Comparison of ENCODE assay signal across 11 cellular contexts in the genomic region with DNA sequence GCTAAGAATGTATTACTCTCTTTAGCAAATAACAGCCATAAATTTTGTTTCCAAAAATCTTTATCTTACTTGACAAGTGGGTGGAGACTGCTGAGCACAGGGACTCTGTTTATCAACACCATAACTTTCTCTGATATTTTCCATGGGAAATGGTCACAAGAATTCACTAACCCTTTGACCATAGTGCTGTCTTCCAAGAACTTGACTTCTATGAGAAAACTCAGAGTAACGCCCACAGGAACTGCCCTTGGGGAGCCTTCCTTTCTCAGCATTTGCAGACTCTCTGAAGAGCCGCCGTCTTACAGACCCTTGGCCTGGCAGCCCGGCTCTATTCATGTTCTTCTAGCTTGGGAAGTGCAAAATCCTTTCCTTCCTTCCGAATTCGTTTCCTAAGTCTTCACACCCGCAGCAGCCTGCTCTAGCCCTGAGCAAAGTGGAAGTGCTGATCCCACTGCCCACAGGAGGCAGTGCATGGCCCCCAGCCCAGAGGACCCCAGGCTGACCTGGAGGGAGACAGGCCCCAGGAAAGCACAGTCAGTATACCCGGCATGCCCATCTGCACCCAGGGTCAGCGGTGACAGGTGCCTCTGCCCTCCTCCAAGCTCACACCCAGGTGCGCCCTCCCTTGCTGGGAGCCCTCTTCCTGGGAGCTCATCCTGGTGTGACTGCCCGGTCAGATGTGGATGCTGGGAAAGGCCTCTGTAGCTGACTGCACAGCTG. TPM values are rescaled to one million over a fixed set of nuclear protein-coding genes. Genes with fewer than 3 reads are reported as not detected.
DNase-seq lines count a peak whose midpoint lies in the region; ATAC-seq, FAIRE-seq and TF ChIP-seq lines count a peak whose summit lies in the region.
"Had no signal": no experiment of that assay in that cellular context is flagged by ENCODE, and none has a peak within 500 bp of the region (broad histone marks: within the 10 kb centered on the region; RNA-seq: fewer than 3 reads in every experiment).

No MANE protein-coding gene starts in this region.

- H3K27ac ChIP-seq in IMR-90 (ENCODE audit: insufficient read depth, low read length), result peak overlapping the region; percentile 22
- peak overlapping the region; percentile 40 to 76 for H3K27ac ChIP-seq in kidney (ENCODE audit: low read depth in 2 of 2, low read length in 2 of 2)
- H3K27ac ChIP-seq in stomach, result peak overlapping the region in 3 of 5 donors; percentile 22 to 46 (median 22)
- H3K27ac ChIP-seq: SK-N-MC had no signal

- H3K9ac ChIP-seq in IMR-90 (ENCODE audit: low read depth, low read length), result peak overlapping the region; percentile 4; the same call in 1 of the 2 replicates
- H3K9ac ChIP-seq in kidney (ENCODE audit: low read length in 2 of 2), result no peak overlapping the region

- in situ Hi-C loops in IMR-90 (cut with MboI; ENCODE audit: low sequenced_read_pairs), result no loop called here
- in situ Hi-C loops in astrocyte of the spinal cord (cut with HindIII; ENCODE audit: low sequenced_read_pairs), result no loop called here

- H3K18ac ChIP-seq in IMR-90 (ENCODE audit: low read depth, low read length), result peak overlapping the region; percentile 13; the same call in 1 of the 2 replicates

- no peak overlapping the region for H4K91ac ChIP-seq in IMR-90 (ENCODE audit: insufficient read depth, low read depth, low read length)

- POLR2A ChIA-PET in IMR-90 (lab: Charles Lee; ENCODE audit: unreplicated experiment), result no interaction called here

- 63% methylated on average over 8 of the region's 11 CpGs; no CpG with 5 or more reads in 1 of the 2 experiments for WGBS in IMR-90 (ENCODE audit: extremely low coverage in 2 of 2, insufficient read length in 1 of 2), 2 experiments
- WGBS in stomach, 5 donors, result 39 to 49% (median 45%) methylated on average over 8 to 11 of the region's 11 CpGs

- peak overlapping the region; percentile 37 for H2AFZ ChIP-seq in IMR-90 (replicated peaks; ENCODE audit: low read length, poor library complexity)

- H4K5ac ChIP-seq in IMR-90 (ENCODE audit: low read depth, low read length), result no peak overlapping the region

- peaks cover 100% of the 10 kb centered on the region for H4K20me1 ChIP-seq in IMR-90 (ENCODE audit: insufficient read depth, low read length)

- no peak; the same call in 1 of the 2 replicates for TF ChIP-seq POLR2A in IMR-90 (IDR thresholded peaks at IDR 0.05; ENCODE audit: low read depth, low read length)
- TF ChIP-seq POLR2A in stomach (IDR thresholded peaks at IDR 0.05), result no peak

- H3K4ac ChIP-seq in IMR-90 (ENCODE audit: low read depth, low read length), result peak overlapping the region; percentile 49; the same call in 1 of the 2 replicates

- FAIRE-seq in kidney (lab: Jason Lieb, UNC), result no peak

- H3K4me3 ChIP-seq in IMR-90 (ENCODE audit: insufficient read depth, low read depth, low read length), result no peak overlapping the region
- H3K4me3 ChIP-seq in astrocyte of the spinal cord (ENCODE audit: low read depth, low read length), result no peak overlapping the region
- no peak overlapping the region for H3K4me3 ChIP-seq in kidney (ENCODE audit: low read length in 2 of 2)
- H3K4me3 ChIP-seq in stomach, result no peak overlapping the region
- H3K4me3 ChIP-seq: SK-N-MC had no signal

- H3K79me1 ChIP-seq in IMR-90 (ENCODE audit: low read depth in 1 of 2, low read length in 2 of 2), result peaks cover 14 to 95% of the 10 kb centered on the region in 2 experiments

- no peaks in the 10 kb centered on the region for H3K27me3 ChIP-seq in IMR-90 (ENCODE audit: control insufficient read depth, insufficient read depth, low read length)
- no peaks in the 10 kb centered on the region for H3K27me3 ChIP-seq in stomach

- H3K36me3 ChIP-seq in IMR-90 (ENCODE audit: control insufficient read depth, insufficient read depth, low read length) (peaks cover 23% of the 10 kb centered on the region), kidney (ENCODE audit: control insufficient read depth in 1 of 2, insufficient read depth in 2 of 2, low read length in 2 of 2) (peaks cover 0 to 5% of the 10 kb centered on the region in 2 donors), stomach (no peaks in the 10 kb centered on the region)

- CTCF ChIA-PET in IMR-90 (lab: Yijun Ruan, JAX), result interaction anchor here (0.6 kb wide), 1 partner anchor 76 kb away, joined by 4 read pairs; no protein-coding TSS in a partner anchor

- H3K23ac ChIP-seq in IMR-90 (ENCODE audit: low read depth, low read length), result peak overlapping the region; percentile 54

- H3K9me3 ChIP-seq in IMR-90 (ENCODE audit: control insufficient read depth, insufficient read depth, low read length) (no peaks in the 10 kb centered on the region), kidney (ENCODE audit: control insufficient read depth in 1 of 2, low read length in 2 of 2) (no peaks in the 10 kb centered on the region), stomach (no peaks in the 10 kb centered on the region)

- H2AK5ac ChIP-seq in IMR-90 (ENCODE audit: low read depth, low read length), result peak overlapping the region; percentile 77; the same call in 1 of the 2 replicates

- H2BK20ac ChIP-seq in IMR-90 (ENCODE audit: low read depth, low read length), result no peak overlapping the region

- TF ChIP-seq CTCF in IMR-90 (conservative IDR thresholded peaks at IDR 0.05; ENCODE audit: low read depth, low read length), result no peak
- no peak for TF ChIP-seq CTCF in astrocyte of the spinal cord (IDR thresholded peaks at IDR 0.05; ENCODE audit: low read depth, low read length)
- TF ChIP-seq CTCF in kidney (IDR thresholded peaks at IDR 0.05; ENCODE audit: borderline replicate concordance, extremely low read depth, insufficient read depth), result no peak
- TF ChIP-seq CTCF in stomach (IDR thresholded peaks at IDR 0.05), result no peak

- intact Hi-C loops in IMR-90 (cut with micrococcal nuclease), result no loop called here
- intact Hi-C loops in kidney (cut with DNase I), result no loop called here
- intact Hi-C loops in stomach (cut with DNase I; ENCODE audit: low total_unique reads), result no loop called here

- peaks cover 56% of the 10 kb centered on the region for H3K4me1 ChIP-seq in IMR-90 (ENCODE audit: control insufficient read depth, insufficient read depth, low read length)
- H3K4me1 ChIP-seq in kidney (ENCODE audit: control insufficient read depth in 1 of 2, insufficient read depth in 1 of 2, low read depth in 1 of 2, low read length in 2 of 2), result peaks cover 39 to 54% of the 10 kb centered on the region in 2 donors
- peaks cover 53 to 79% (median 61%) of the 10 kb centered on the region in 4 donors for H3K4me1 ChIP-seq in stomach

- dilution Hi-C loops in IMR-90 (cut with HindIII; ENCODE audit: low sequenced_read_pairs, unreplicated experiment), result no loop called here

- peaks cover 55% of the 10 kb centered on the region for H3K9me1 ChIP-seq in IMR-90 (ENCODE audit: insufficient read depth, low read length)

- H2AK9ac ChIP-seq in IMR-90 (replicated peaks; ENCODE audit: low read depth, low read length, poor library complexity), result no peak overlapping the region

- ATAC-seq in IMR-90 (ENCODE audit: low read depth), result no peak; the same call in 1 of the 2 replicates
- no peak for ATAC-seq in GM21381 (IDR thresholded peaks at IDR 0.05; ENCODE audit: unreplicated experiment)
- ATAC-seq in HG03378 (IDR thresholded peaks at IDR 0.05; ENCODE audit: unreplicated experiment), result no peak
- ATAC-seq in HG02588 (IDR thresholded peaks at IDR 0.05; ENCODE audit: unreplicated experiment), result no peak

- BruUV-seq in IMR-90 (replicated peaks; lab: Mats Ljungman, UMichigan), result no TSS peak

- H3K56ac ChIP-seq in IMR-90 (ENCODE audit: extremely low read depth, insufficient read depth, low read length), result no peak overlapping the region

- DNase-seq in IMR-90 (peak; percentile 44), astrocyte of the spinal cord (ENCODE audit: low read depth, low spot score) (peak; percentile 52), kidney (peak; percentile 75), stomach (no peak), DMS153 treated with DMSO at 0.1 percent for 48 hours (lab: John Stamatoyannopoulos, UW; ENCODE audit: unreplicated experiment) (no peak)
- DNase-seq: activated CD4-positive, alpha-beta T cell treated with anti-CD3 and anti-CD28 coated beads, Interleukin-2, amount 50 U/mL, for 48 hours; NCI-H524 had no signal

- no peak overlapping the region for H2BK15ac ChIP-seq in IMR-90 (ENCODE audit: low read depth, low read length)

- TF ChIP-seq EP300 in stomach (IDR thresholded peaks at IDR 0.05), result no peak

- TF ChIP-seq RAD21 in IMR-90 (IDR thresholded peaks at IDR 0.05; ENCODE audit: low read length), result no peak

- H2BK120ac ChIP-seq in IMR-90 (ENCODE audit: low read depth, low read length), result 0 out of 2 replicates have a peak overlapping the region, but pooled peaks have one; percentile 44

- H2BK5ac ChIP-seq in IMR-90 (ENCODE audit: low read depth, low read length, poor library complexity, severe bottlenecking), result peak overlapping the region; percentile 50

- peak overlapping the region; percentile 22; the same call in 1 of the 2 replicates for H3K14ac ChIP-seq in IMR-90 (replicated peaks; ENCODE audit: low read depth, low read length)

- H3K4me2 ChIP-seq in IMR-90 (ENCODE audit: low read depth, low read length), result peak overlapping the region; percentile 23

- peak overlapping the region in 1 of 2 experiments; percentile 20; a peak in 2 of 4 replicates for H4K8ac ChIP-seq in IMR-90 (ENCODE audit: low read depth in 2 of 2, low read length in 2 of 2)

TF ChIP-seq in IMR-90, 13 proteins besides CTCF, POLR2A, EP300 and RAD21 (continues in another document):
- TF ChIP-seq, protein P1, sequence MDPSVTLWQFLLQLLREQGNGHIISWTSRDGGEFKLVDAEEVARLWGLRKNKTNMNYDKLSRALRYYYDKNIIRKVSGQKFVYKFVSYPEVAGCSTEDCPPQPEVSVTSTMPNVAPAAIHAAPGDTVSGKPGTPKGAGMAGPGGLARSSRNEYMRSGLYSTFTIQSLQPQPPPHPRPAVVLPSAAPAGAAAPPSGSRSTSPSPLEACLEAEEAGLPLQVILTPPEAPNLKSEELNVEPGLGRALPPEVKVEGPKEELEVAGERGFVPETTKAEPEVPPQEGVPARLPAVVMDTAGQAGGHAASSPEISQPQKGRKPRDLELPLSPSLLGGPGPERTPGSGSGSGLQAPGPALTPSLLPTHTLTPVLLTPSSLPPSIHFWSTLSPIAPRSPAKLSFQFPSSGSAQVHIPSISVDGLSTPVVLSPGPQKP (IDR thresholded peaks at IDR 0.05; ENCODE audit: borderline replicate concordance, low read depth, low read length), result no peak
- TF ChIP-seq RCOR1 (IDR thresholded peaks at IDR 0.05; ENCODE audit: insufficient replicate concordance, low read length) (no peak), BHLHE40 (IDR thresholded peaks at IDR 0.05; ENCODE audit: low read depth, low read length) (no peak)

RNA-seq across cellular contexts. Expression of a gene that starts 10.2 kb away (rescaled TPM):
- 212 and 220 TPM in 2 replicates for total RNA-seq in IMR-90 (2012; rRNA removed)
- 795 and 823 TPM in 2 replicates for polyA plus RNA-seq in IMR-90 (2012; rRNA removed)
- 1,010 and 1,498 TPM in 2 replicates for polyA plus RNA-seq in IMR-90 (2012; cell fraction: cytosol; rRNA removed)
- polyA plus RNA-seq in IMR-90 (2012; cell fraction: nucleus; rRNA removed; ENCODE audit: low replicate concordance), result 1,145 and 2,216 TPM in 2 replicates
- 83.5 TPM for total RNA-seq in kidney
- polyA plus RNA-seq in kidney (ENCODE audit: insufficient read depth, low read depth, low replicate concordance), result 135 TPM
- 100 to 1,000 TPM in 2 of 5 donors, 10 to 100 TPM in 3; 31.4 to 409 (median 93.4) TPM for total RNA-seq in stomach
- 100 to 1,000 TPM in 1 of 3 donors, 10 to 100 TPM in 2; 34.7 to 109 (median 62.0) TPM for polyA plus RNA-seq in stomach

Comparison
In these comparisons a context has a peak if more than half of its experiments do, and no peak if none do; other contexts are left out.
1. DNase-seq: peak in IMR-90 (single experiment), astrocyte of the spinal cord (single experiment) and kidney (single experiment); none in stomach (single experiment) and DMS153 treated with DMSO at 0.1 percent for 48 hours (single experiment).
2. Peak in every context shown above with its lines, with median percentiles within 50 percentile points of each other: H3K27ac ChIP-seq.